Comparison of ENCODE assay signal across 23 cellular contexts in the genomic region with DNA sequence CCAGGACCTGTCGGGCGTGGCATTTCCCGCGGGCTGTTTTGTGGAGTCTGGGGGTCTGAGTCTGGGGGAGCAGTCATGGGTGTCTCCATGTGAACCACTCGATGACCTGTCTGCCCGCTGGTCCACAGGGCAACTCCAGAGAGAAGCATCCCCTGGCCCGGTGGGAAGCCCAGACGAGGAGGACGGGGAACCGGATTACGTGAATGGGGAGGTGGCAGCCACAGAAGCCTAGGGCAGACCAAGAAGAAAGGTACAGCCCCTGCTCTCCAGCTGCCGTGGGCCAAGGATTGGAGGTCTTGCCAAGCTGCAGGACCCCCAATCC.
"Had no signal": no experiment of that assay in that cellular context is flagged by ENCODE, and none has a peak within 500 bp of the region (broad histone marks: within the 10 kb centered on the region; RNA-seq: fewer than 3 reads in every experiment).

No MANE protein-coding gene starts in this region.

- H3K4me1 ChIP-seq: breast epithelium, gastroesophageal sphincter had no signal

- ATAC-seq: activated T-cell treated with anti-CD3 and anti-CD28 coated beads, Interleukin-2, amount 50 U/mL, for 4 hours; gastroesophageal sphincter; heart right ventricle; left cardiac atrium; stimulated activated naive CD8-positive, alpha-beta T cell treated with anti-CD3 and anti-CD28 coated beads, Interleukin-15, Interleukin-2, amounts not matched to agents 100 U/mL and 50 U/mL, for 24 hours had no signal

- H3K4me3 ChIP-seq: breast epithelium, gastroesophageal sphincter, heart right ventricle, upper lobe of left lung had no signal

- H3K27me3 ChIP-seq: breast epithelium, gastroesophageal sphincter, heart right ventricle, upper lobe of left lung had no signal

- H3K27me3 Mint-ChIP-seq: activated naive CD8-positive, alpha-beta T cell treated with anti-CD3 and anti-CD28 coated beads, Interleukin-2, amount 10 ng/mL, durations not matched to agents 7 days and 5 days; central memory CD8-positive, alpha-beta T cell; naive B cell; progenitor cell of endocrine pancreas had no signal

- H3K36me3 ChIP-seq: breast epithelium had no signal

- H3K9me3 ChIP-seq: breast epithelium, gastroesophageal sphincter, heart right ventricle, upper lobe of left lung had no signal

- H3K27ac ChIP-seq: breast epithelium, epithelial cell of prostate, gastroesophageal sphincter, heart right ventricle, upper lobe of left lung, WERI-Rb-1 had no signal

- DNase-seq: activated CD4-positive, alpha-beta T cell treated with anti-CD3 and anti-CD28 coated beads, Interleukin-2, amount 50 U/mL, for 4 hours; activated CD8-positive, alpha-beta memory T cell treated with anti-CD3 and anti-CD28 coated beads, Interleukin-2, amount 50 U/mL, for 48 hours; activated naive CD4-positive, alpha-beta T cell; activated naive CD8-positive, alpha-beta T cell treated with anti-CD3 and anti-CD28 coated beads, Interleukin-2, amount 10 ng/mL, durations not matched to agents 7 days and 5 days; activated T-cell treated with anti-CD3 and anti-CD28 coated beads, Interleukin-2, amount 50 U/mL, for 4 hours; amniotic stem cell; heart right ventricle; islet precursor cell; left cardiac atrium; naive B cell; stimulated activated CD4-positive, alpha-beta T cell treated with anti-CD3 and anti-CD28 coated beads, Interleukin-4, amount 100 ng/mL, for 24 hours; stimulated activated naive CD8-positive, alpha-beta T cell treated with anti-CD3 and anti-CD28 coated beads, Interleukin-15, Interleukin-2, amounts not matched to agents 100 U/mL and 50 U/mL, for 24 hours; SW 1271; WERI-Rb-1 had no signal

- H3K9me3 Mint-ChIP-seq: activated naive CD8-positive, alpha-beta T cell treated with anti-CD3 and anti-CD28 coated beads, Interleukin-2, amount 10 ng/mL, durations not matched to agents 7 days and 5 days; activated T-cell treated with anti-CD3 and anti-CD28 coated beads, Interleukin-2, amount 50 U/mL, for 4 hours; activated T-helper 2 cell treated with anti-CD3 and anti-CD28 coated beads, Interferon-gamma antibody, Interleukin-2, Interleukin-4, amounts not matched to agents 10 μg/mL and 5 μg/mL and 100 μg/mL, durations not matched to agents 14 hours and 24 hours and 36 hours; central memory CD8-positive, alpha-beta T cell; naive B cell had no signal

- H3K4me1 Mint-ChIP-seq: central memory CD8-positive, alpha-beta T cell had no signal

- H3K4me3 Mint-ChIP-seq: activated naive CD8-positive, alpha-beta T cell treated with anti-CD3 and anti-CD28 coated beads, Interleukin-2, amount 10 ng/mL, durations not matched to agents 7 days and 5 days; activated T-cell treated with anti-CD3 and anti-CD28 coated beads, Interleukin-2, amount 50 U/mL, for 4 hours; central memory CD8-positive, alpha-beta T cell had no signal

- H3K27ac Mint-ChIP-seq: activated naive CD8-positive, alpha-beta T cell treated with anti-CD3 and anti-CD28 coated beads, Interleukin-2, amount 10 ng/mL, durations not matched to agents 7 days and 5 days; activated T-helper 2 cell treated with anti-CD3 and anti-CD28 coated beads, Interferon-gamma antibody, Interleukin-2, Interleukin-4, amounts not matched to agents 10 μg/mL and 5 μg/mL and 100 μg/mL, durations not matched to agents 14 hours and 24 hours and 36 hours; progenitor cell of endocrine pancreas had no signal

- FAIRE-seq: colon, TTC549 had no signal
